29 cellular contexts compared by ENCODE assay signal in genomic region chr19:8034178-8034525, GRCh38. TPM values are rescaled to one million over a fixed set of nuclear protein-coding genes. Genes with fewer than 3 reads are reported as not detected.
"Had no signal": no experiment of that assay in that cellular context is flagged by ENCODE, and none has a peak within 500 bp of the region (broad histone marks: within the 10 kb centered on the region; RNA-seq: fewer than 3 reads in every experiment).

No MANE protein-coding gene starts in this region.

- H3K27ac Mint-ChIP-seq: natural killer cell treated with Interleukin-12 subunit alpha and Interleukin-12 subunit beta and Interleukin-15 and Interleukin-18, amount 100 ng/mL, for 72 hours; stimulated activated naive B cell treated with anti-CD40 and anti-IgM and Interleukin-4, amounts not matched to agents 10 μg/mL and 1 μg/mL and 100 μg/mL, for 72 hours; stimulated activated naive CD8-positive, alpha-beta T cell treated with anti-CD3 and anti-CD28 coated beads, Interleukin-15, amount 100 ng/mL, for 72 hours had no signal

- H3K27ac ChIP-seq: coronary artery, neutrophil, psoas muscle, spleen, testis, tibial nerve had no signal

- H3K9me3 ChIP-seq: neutrophil, psoas muscle, spleen, testis, tibial nerve had no signal

- H3K36me3 ChIP-seq: neutrophil, spleen, tibial nerve had no signal

- H3K9me3 Mint-ChIP-seq: endodermal cell; natural killer cell treated with Interleukin-12 subunit alpha and Interleukin-12 subunit beta and Interleukin-15 and Interleukin-18, amount 100 ng/mL, for 72 hours; stimulated activated naive B cell treated with anti-CD40 and anti-IgM and Interleukin-4, amounts not matched to agents 10 μg/mL and 1 μg/mL and 100 μg/mL, for 72 hours; stimulated activated naive CD8-positive, alpha-beta T cell treated with anti-CD3 and anti-CD28 coated beads, Interleukin-15, amount 100 ng/mL, for 72 hours had no signal

- H3K36me3 Mint-ChIP-seq: natural killer cell treated with Interleukin-12 subunit alpha and Interleukin-12 subunit beta and Interleukin-15 and Interleukin-18, amount 100 ng/mL, for 72 hours; stimulated activated naive B cell treated with anti-CD40 and anti-IgM and Interleukin-4, amounts not matched to agents 10 μg/mL and 1 μg/mL and 100 μg/mL, for 72 hours had no signal

- H3K4me3 Mint-ChIP-seq: endodermal cell; natural killer cell treated with Interleukin-12 subunit alpha and Interleukin-12 subunit beta and Interleukin-15 and Interleukin-18, amount 100 ng/mL, for 72 hours; stimulated activated naive B cell treated with anti-CD40 and anti-IgM and Interleukin-4, amounts not matched to agents 10 μg/mL and 1 μg/mL and 100 μg/mL, for 72 hours; stimulated activated naive CD8-positive, alpha-beta T cell treated with anti-CD3 and anti-CD28 coated beads, Interleukin-15, amount 100 ng/mL, for 72 hours had no signal

- ATAC-seq: left colon; natural killer cell treated with Interleukin-12 subunit alpha and Interleukin-12 subunit beta and Interleukin-15 and Interleukin-18, amount 100 ng/mL, for 72 hours; psoas muscle; sciatic nerve; stimulated activated naive B cell treated with anti-CD40 and anti-IgM and Interleukin-4, amounts not matched to agents 10 μg/mL and 1 μg/mL and 100 μg/mL, for 72 hours; stimulated activated naive CD8-positive, alpha-beta T cell treated with anti-CD3 and anti-CD28 coated beads, Interleukin-15, amount 100 ng/mL, for 72 hours had no signal

- H3K4me1 Mint-ChIP-seq: stimulated activated naive B cell treated with anti-CD40 and anti-IgM and Interleukin-4, amounts not matched to agents 10 μg/mL and 1 μg/mL and 100 μg/mL, for 72 hours; stimulated activated naive CD8-positive, alpha-beta T cell treated with anti-CD3 and anti-CD28 coated beads, Interleukin-15, amount 100 ng/mL, for 72 hours had no signal

- H3K4me1 ChIP-seq: psoas muscle, spleen had no signal

- H3K27me3 ChIP-seq: testis, tibial nerve had no signal

- H3K4me3 ChIP-seq: coronary artery, psoas muscle, spleen, testis, tibial nerve had no signal

- DNase-seq: effector CD4-positive, alpha-beta T cell; endodermal cell; foreskin melanocyte; head of caudate nucleus; hippocampal formation; left colon; mammary epithelial cell; midbrain; psoas muscle; spleen; stimulated activated CD4-positive, alpha-beta T cell treated with anti-CD3 and anti-CD28 coated beads, Interleukin-15, amount 100 ng/mL, for 24 hours; stimulated activated CD4-positive, alpha-beta T cell treated with anti-CD3 and anti-CD28 coated beads, Interleukin-1b, Interleukin-23, amount 100 ng/mL, for 48 hours; stimulated activated CD4-positive, alpha-beta T cell treated with anti-CD3 and anti-CD28 coated beads, Interleukin-4, amount 100 ng/mL, for 24 hours; stimulated activated naive B cell treated with anti-CD40 and anti-IgM and Interleukin-4, amounts not matched to agents 10 μg/mL and 1 μg/mL and 100 μg/mL, for 72 hours; stimulated activated naive CD8-positive, alpha-beta T cell treated with anti-CD3 and anti-CD28 coated beads, Interleukin-15, amount 100 ng/mL, for 72 hours; testis had no signal

RNA-seq across cellular contexts. Expression of gene CCL25, which starts 18.4 kb away (rescaled TPM):
- total RNA-seq: chondrocyte, dermis microvascular lymphatic vessel endothelial cell, endodermal cell, endothelial cell of umbilical vein, kidney epithelial cell, left colon, mammary epithelial cell, osteoblast, psoas muscle, sciatic nerve, skeletal muscle tissue, subcutaneous adipose tissue, tibial nerve, urinary bladder had no signal
- polyA plus RNA-seq: endothelial cell of umbilical vein, mammary epithelial cell, urinary bladder had no signal
